In the genomic region with DNA sequence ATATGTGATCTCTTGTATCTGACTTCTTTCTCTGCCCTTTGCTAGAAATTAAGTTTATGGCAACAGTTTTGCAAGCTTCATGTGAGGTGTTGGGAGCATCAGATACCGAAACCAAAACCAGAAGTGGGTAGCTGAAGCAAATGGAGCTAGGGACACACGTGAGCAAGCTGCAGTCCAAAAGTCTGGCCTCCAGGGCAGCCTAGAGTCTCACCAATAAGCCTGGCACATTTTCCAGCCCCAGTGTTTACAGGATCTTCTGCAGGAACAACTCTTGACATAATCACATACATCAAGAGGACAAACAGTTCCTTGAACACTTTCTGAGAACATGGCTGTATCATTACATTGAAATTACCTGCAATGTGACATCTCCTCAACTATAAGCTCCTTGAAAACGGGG, we compare ENCODE assay signal across 3 cellular contexts.
TF ChIP-seq lines count a peak whose summit lies in the region.

No MANE protein-coding gene starts in this region.

TF ChIP-seq in liver, 16 proteins besides CTCF, POLR2A, EP300 and RAD21:
- TF ChIP-seq TAF1 (conservative IDR thresholded peaks at IDR 0.05), result no peak
- no peak for TF ChIP-seq EGR1 (IDR thresholded peaks at IDR 0.05; ENCODE audit: low read depth in 2 of 2)
- TF ChIP-seq HNF4A (conservative IDR thresholded peaks at IDR 0.05), result peak; percentile 81 to 92
- peak; percentile 64 for TF ChIP-seq YY1 (IDR thresholded peaks at IDR 0.05)
- TF ChIP-seq, protein P1, sequence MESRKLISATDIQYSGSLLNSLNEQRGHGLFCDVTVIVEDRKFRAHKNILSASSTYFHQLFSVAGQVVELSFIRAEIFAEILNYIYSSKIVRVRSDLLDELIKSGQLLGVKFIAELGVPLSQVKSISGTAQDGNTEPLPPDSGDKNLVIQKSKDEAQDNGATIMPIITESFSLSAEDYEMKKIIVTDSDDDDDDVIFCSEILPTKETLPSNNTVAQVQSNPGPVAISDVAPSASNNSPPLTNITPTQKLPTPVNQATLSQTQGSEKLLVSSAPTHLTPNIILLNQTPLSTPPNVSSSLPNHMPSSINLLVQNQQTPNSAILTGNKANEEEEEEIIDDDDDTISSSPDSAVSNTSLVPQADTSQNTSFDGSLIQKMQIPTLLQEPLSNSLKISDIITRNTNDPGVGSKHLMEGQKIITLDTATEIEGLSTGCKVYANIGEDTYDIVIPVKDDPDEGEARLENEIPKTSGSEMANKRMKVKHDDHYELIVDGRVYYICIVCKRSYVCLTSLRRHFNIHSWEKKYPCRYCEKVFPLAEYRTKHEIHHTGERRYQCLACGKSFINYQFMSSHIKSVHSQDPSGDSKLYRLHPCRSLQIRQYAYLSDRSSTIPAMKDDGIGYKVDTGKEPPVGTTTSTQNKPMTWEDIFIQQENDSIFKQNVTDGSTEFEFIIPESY (IDR thresholded peaks at IDR 0.05), result no peak
- TF ChIP-seq HNF4G (IDR thresholded peaks at IDR 0.05), result peak; percentile 65
- TF ChIP-seq RXRA (IDR thresholded peaks at IDR 0.05), result peak; percentile 33 to 34
- no peak for TF ChIP-seq NR2F2 (IDR thresholded peaks at IDR 0.05)
- TF ChIP-seq SP1 (IDR thresholded peaks at IDR 0.05), result peak; percentile 57
- TF ChIP-seq JUND (IDR thresholded peaks at IDR 0.05), result no peak
- no peak for TF ChIP-seq GABPA (IDR thresholded peaks at IDR 0.05 in 1 of 2, conservative IDR thresholded peaks at IDR 0.05 in 1 of 2)

TF ChIP-seq in HepG2, 621 proteins besides CTCF, POLR2A, EP300 and RAD21:
- no peak for TF ChIP-seq NRL (CRISPR knock-in tag; IDR thresholded peaks at IDR 0.05; ENCODE audit: borderline replicate concordance)
- no peak for TF ChIP-seq ZC3H4 (CRISPR knock-in tag; IDR thresholded peaks at IDR 0.05; ENCODE audit: borderline replicate concordance)
- no peak for TF ChIP-seq ZNF569 (CRISPR knock-in tag; IDR thresholded peaks at IDR 0.05; ENCODE audit: borderline replicate concordance)
- no peak for TF ChIP-seq TRIM24 (CRISPR knock-in tag; IDR thresholded peaks at IDR 0.05)
- no peak for TF ChIP-seq ZNF24 (IDR thresholded peaks at IDR 0.05)
- TF ChIP-seq ZNF563 (CRISPR knock-in tag; IDR thresholded peaks at IDR 0.05), result no peak
- TF ChIP-seq, protein P2, sequence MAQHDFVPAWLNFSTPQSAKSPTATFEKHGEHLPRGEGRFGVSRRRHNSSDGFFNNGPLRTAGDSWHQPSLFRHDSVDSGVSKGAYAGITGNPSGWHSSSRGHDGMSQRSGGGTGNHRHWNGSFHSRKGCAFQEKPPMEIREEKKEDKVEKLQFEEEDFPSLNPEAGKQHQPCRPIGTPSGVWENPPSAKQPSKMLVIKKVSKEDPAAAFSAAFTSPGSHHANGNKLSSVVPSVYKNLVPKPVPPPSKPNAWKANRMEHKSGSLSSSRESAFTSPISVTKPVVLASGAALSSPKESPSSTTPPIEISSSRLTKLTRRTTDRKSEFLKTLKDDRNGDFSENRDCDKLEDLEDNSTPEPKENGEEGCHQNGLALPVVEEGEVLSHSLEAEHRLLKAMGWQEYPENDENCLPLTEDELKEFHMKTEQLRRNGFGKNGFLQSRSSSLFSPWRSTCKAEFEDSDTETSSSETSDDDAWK (CRISPR knock-in tag; IDR thresholded peaks at IDR 0.05), result no peak
- TF ChIP-seq ZNF468 (CRISPR knock-in tag; IDR thresholded peaks at IDR 0.05), result no peak
- no peak for TF ChIP-seq SOX5 (CRISPR knock-in tag; IDR thresholded peaks at IDR 0.05; ENCODE audit: borderline replicate concordance)
- TF ChIP-seq ADNP (CRISPR knock-in tag; IDR thresholded peaks at IDR 0.05), result no peak
- no peak for TF ChIP-seq ZSCAN22 (CRISPR knock-in tag; IDR thresholded peaks at IDR 0.05)
- TF ChIP-seq, protein P3, sequence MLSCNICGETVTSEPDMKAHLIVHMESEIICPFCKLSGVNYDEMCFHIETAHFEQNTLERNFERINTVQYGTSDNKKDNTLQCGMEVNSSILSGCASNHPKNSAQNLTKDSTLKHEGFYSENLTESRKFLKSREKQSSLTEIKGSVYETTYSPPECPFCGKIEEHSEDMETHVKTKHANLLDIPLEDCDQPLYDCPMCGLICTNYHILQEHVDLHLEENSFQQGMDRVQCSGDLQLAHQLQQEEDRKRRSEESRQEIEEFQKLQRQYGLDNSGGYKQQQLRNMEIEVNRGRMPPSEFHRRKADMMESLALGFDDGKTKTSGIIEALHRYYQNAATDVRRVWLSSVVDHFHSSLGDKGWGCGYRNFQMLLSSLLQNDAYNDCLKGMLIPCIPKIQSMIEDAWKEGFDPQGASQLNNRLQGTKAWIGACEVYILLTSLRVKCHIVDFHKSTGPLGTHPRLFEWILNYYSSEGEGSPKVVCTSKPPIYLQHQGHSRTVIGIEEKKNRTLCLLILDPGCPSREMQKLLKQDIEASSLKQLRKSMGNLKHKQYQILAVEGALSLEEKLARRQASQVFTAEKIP (CRISPR knock-in tag; IDR thresholded peaks at IDR 0.05; ENCODE audit: borderline replicate concordance), result no peak
- no peak for TF ChIP-seq ELF1 (CRISPR knock-in tag; IDR thresholded peaks at IDR 0.05)
- TF ChIP-seq ZNF263 (CRISPR knock-in tag; IDR thresholded peaks at IDR 0.05), result no peak
- no peak for TF ChIP-seq DR1 (CRISPR knock-in tag; IDR thresholded peaks at IDR 0.05)

TF ChIP-seq in GM12878, 131 proteins besides CTCF, POLR2A, EP300 and RAD21:
- no peak for TF ChIP-seq KLF5 (IDR thresholded peaks at IDR 0.05; ENCODE audit: partially characterized antibody)
- no peak for TF ChIP-seq ATF7 (IDR thresholded peaks at IDR 0.05; ENCODE audit: low read depth)
- no peak for TF ChIP-seq SRF (IDR thresholded peaks at IDR 0.05; ENCODE audit: low read depth in 2 of 2, low read length in 2 of 2)
- TF ChIP-seq, protein P4, sequence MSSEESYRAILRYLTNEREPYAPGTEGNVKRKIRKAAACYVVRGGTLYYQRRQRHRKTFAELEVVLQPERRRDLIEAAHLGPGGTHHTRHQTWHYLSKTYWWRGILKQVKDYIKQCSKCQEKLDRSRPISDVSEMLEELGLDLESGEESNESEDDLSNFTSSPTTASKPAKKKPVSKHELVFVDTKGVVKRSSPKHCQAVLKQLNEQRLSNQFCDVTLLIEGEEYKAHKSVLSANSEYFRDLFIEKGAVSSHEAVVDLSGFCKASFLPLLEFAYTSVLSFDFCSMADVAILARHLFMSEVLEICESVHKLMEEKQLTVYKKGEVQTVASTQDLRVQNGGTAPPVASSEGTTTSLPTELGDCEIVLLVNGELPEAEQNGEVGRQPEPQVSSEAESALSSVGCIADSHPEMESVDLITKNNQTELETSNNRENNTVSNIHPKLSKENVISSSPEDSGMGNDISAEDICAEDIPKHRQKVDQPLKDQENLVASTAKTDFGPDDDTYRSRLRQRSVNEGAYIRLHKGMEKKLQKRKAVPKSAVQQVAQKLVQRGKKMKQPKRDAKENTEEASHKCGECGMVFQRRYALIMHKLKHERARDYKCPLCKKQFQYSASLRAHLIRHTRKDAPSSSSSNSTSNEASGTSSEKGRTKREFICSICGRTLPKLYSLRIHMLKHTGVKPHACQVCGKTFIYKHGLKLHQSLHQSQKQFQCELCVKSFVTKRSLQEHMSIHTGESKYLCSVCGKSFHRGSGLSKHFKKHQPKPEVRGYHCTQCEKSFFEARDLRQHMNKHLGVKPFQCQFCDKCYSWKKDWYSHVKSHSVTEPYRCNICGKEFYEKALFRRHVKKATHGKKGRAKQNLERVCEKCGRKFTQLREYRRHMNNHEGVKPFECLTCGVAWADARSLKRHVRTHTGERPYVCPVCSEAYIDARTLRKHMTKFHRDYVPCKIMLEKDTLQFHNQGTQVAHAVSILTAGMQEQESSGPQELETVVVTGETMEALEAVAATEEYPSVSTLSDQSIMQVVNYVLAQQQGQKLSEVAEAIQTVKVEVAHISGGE (CRISPR knock-in tag; IDR thresholded peaks at IDR 0.05), result no peak
- TF ChIP-seq, protein P5, sequence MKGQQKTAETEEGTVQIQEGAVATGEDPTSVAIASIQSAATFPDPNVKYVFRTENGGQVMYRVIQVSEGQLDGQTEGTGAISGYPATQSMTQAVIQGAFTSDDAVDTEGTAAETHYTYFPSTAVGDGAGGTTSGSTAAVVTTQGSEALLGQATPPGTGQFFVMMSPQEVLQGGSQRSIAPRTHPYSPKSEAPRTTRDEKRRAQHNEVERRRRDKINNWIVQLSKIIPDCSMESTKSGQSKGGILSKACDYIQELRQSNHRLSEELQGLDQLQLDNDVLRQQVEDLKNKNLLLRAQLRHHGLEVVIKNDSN (IDR thresholded peaks at IDR 0.05; ENCODE audit: borderline replicate concordance, extremely low read length, insufficient read depth, low read depth, low read length), result peak; percentile 31
- peak; percentile 36; the same call in 1 of the 2 replicates for TF ChIP-seq RAD51 (IDR thresholded peaks at IDR 0.05)
- TF ChIP-seq SREBF2 (IDR thresholded peaks at IDR 0.05; ENCODE audit: low read length), result no peak
- TF ChIP-seq NFXL1 (IDR thresholded peaks at IDR 0.05; ENCODE audit: borderline replicate concordance), result no peak
- TF ChIP-seq BHLHE40 (IDR thresholded peaks at IDR 0.05; ENCODE audit: borderline replicate concordance in 1 of 2, low read depth in 2 of 2, low read length in 1 of 2), result peak; percentile 83 to 87
- no peak for TF ChIP-seq HCFC1 (IDR thresholded peaks at IDR 0.05; ENCODE audit: low read length)
- TF ChIP-seq BACH1 (IDR thresholded peaks at IDR 0.05; ENCODE audit: borderline replicate concordance), result no peak
- TF ChIP-seq ZNF24 (IDR thresholded peaks at IDR 0.05), result no peak
- no peak for TF ChIP-seq ZNF207 (IDR thresholded peaks at IDR 0.05; ENCODE audit: borderline replicate concordance)
- TF ChIP-seq RUNX3 (IDR thresholded peaks at IDR 0.05; ENCODE audit: low read length), result 0 out of 2 replicates have a peak, but pooled peaks have one; percentile 37
- no peak for TF ChIP-seq KDM1A (IDR thresholded peaks at IDR 0.05; ENCODE audit: borderline replicate concordance)
- no peak for TF ChIP-seq LARP7 (IDR thresholded peaks at IDR 0.05)
- TF ChIP-seq SPI1 (IDR thresholded peaks at IDR 0.05; ENCODE audit: borderline replicate concordance, insufficient read depth, low read depth, low read length), result peak; percentile 45
- TF ChIP-seq, protein P6, sequence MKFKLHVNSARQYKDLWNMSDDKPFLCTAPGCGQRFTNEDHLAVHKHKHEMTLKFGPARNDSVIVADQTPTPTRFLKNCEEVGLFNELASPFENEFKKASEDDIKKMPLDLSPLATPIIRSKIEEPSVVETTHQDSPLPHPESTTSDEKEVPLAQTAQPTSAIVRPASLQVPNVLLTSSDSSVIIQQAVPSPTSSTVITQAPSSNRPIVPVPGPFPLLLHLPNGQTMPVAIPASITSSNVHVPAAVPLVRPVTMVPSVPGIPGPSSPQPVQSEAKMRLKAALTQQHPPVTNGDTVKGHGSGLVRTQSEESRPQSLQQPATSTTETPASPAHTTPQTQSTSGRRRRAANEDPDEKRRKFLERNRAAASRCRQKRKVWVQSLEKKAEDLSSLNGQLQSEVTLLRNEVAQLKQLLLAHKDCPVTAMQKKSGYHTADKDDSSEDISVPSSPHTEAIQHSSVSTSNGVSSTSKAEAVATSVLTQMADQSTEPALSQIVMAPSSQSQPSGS (IDR thresholded peaks at IDR 0.05; ENCODE audit: low read length), result no peak
- no peak for TF ChIP-seq CHD2 (IDR thresholded peaks at IDR 0.05; ENCODE audit: borderline replicate concordance, low read depth, low read length)
